In genomic region chr5:86305050-86305449, GRCh38 we compare ENCODE assay signal across 8 cellular contexts.
DNase-seq lines count a peak whose midpoint lies in the region; ATAC-seq and TF ChIP-seq lines count a peak whose summit lies in the region.
"Not testable (repeated sequence)": the region's sequence is repeated elsewhere in the genome, so short reads cannot be mapped to it uniquely, and the experiment has no call there.

No MANE protein-coding gene starts in this region.

- not testable (repeated sequence) for TF ChIP-seq EP300 in transverse colon (IDR thresholded peaks at IDR 0.05; ENCODE audit: low read depth)

- not testable (repeated sequence) for H3K4me3 ChIP-seq in dorsolateral prefrontal cortex, transverse colon

- peak; percentile 39 for TF ChIP-seq CTCF in GM10266 (IDR thresholded peaks at IDR 0.05; ENCODE audit: control insufficient read depth, insufficient read depth, low read depth, missing control alignments)
- TF ChIP-seq CTCF in dorsolateral prefrontal cortex (IDR thresholded peaks at IDR 0.05 in 54 of 56, conservative IDR thresholded peaks at IDR 0.05 in 2 of 56; ENCODE audit: low read depth in 1 of 56, partially characterized antibody in 56 of 56), result peak; percentile 24 to 77 (median 61)
- TF ChIP-seq CTCF in transverse colon (IDR thresholded peaks at IDR 0.05), result peak in 3 of 5 experiments; percentile 38 to 39 (median 38)

- WGBS in transverse colon (ENCODE audit: low coverage in 1 of 2), 2 donors, result 0 to 4% methylated on average over 2 of the region's 2 CpGs

- H3K36me3 ChIP-seq in transverse colon, result not testable (repeated sequence)

- H3K9me3 ChIP-seq in transverse colon, result not testable (repeated sequence)

- not testable (repeated sequence) for H3K27me3 ChIP-seq in dorsolateral prefrontal cortex, transverse colon

- not testable (repeated sequence) for TF ChIP-seq POLR2A in transverse colon (IDR thresholded peaks at IDR 0.05)

- intact Hi-C loops in dorsolateral prefrontal cortex (cut with DNase I), result not testable (repeated sequence)
- intact Hi-C loops in transverse colon (cut with DNase I; ENCODE audit: low total_unique reads), result loop anchor here (10.0 kb wide), 1 partner anchor 1220 kb away; no protein-coding TSS in a partner anchor

- in situ Hi-C loops in SK-MEL-5 (cut with HindIII; ENCODE audit: low pct_unique_long_range_greater_than_20kb, low sequenced_read_pairs); transverse colon (cut with MboI; ENCODE audit: low pct_ligation_motif_present in 1 of 4, low pct_unique_long_range_greater_than_20kb in 1 of 4, low sequenced_read_pairs in 3 of 4): not testable (repeated sequence)

- not testable (repeated sequence) for H3K4me1 ChIP-seq in transverse colon

- ATAC-seq in GM21367 (IDR thresholded peaks at IDR 0.05; ENCODE audit: unreplicated experiment) (peak; percentile 87), HG03135 (IDR thresholded peaks at IDR 0.05; ENCODE audit: unreplicated experiment) (peak; percentile 69), left lobe of liver (peak; percentile 79)

- not testable (repeated sequence) for H3K27ac ChIP-seq in dorsolateral prefrontal cortex, transverse colon

- DNase-seq in GM10266 (ENCODE audit: extremely low spot score); dorsolateral prefrontal cortex; left lobe of liver (ENCODE audit: low spot score); transverse colon: not testable (repeated sequence)
- DNase-seq in NCI-H1417 (lab: John Stamatoyannopoulos, UW) (peak in 2 of 3 experiments; percentile 2 to 41), SK-MEL-5 (ENCODE audit: low read depth, low spot score) (peak; percentile 31)
